Comparison of ENCODE assay signal across 1 cellular context in the genomic region with DNA sequence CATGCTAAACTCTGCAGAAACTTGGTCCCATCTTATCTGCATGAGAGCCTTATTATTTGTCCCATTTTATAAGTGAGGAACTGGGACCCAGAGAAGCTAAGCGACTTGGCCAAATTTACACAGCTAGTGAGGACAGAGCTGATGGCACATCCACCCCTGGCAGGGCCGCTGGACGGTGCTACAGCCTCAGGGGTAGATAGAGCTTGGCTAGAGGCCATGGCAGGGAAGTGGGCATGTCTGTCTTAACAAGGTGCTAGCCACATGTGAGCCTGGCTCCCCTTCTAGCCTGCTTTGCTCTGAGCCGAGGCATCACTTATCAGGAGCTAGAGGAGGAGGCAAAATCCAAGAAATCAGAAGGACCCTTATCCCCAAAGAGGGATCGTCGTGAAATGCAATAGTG.
TF ChIP-seq lines count a peak whose summit lies in the region.

No MANE protein-coding gene starts in this region.

TF ChIP-seq in H1, 55 proteins besides CTCF, POLR2A, EP300 and RAD21 (continued from another document):
- TF ChIP-seq, protein P1, sequence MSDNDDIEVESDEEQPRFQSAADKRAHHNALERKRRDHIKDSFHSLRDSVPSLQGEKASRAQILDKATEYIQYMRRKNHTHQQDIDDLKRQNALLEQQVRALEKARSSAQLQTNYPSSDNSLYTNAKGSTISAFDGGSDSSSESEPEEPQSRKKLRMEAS (IDR thresholded peaks at IDR 0.05) = no peak
- TF ChIP-seq YY1 (IDR thresholded peaks at IDR 0.05; ENCODE audit: low read depth, low read length) = no peak
- no peak for TF ChIP-seq GTF2F1 (IDR thresholded peaks at IDR 0.05; ENCODE audit: borderline replicate concordance, low read depth, low read length)
- TF ChIP-seq RXRA (IDR thresholded peaks at IDR 0.05; ENCODE audit: insufficient read depth, low read depth, low read length) = no peak
